Comparison of ENCODE assay signal across 18 cellular contexts in the genomic region with DNA sequence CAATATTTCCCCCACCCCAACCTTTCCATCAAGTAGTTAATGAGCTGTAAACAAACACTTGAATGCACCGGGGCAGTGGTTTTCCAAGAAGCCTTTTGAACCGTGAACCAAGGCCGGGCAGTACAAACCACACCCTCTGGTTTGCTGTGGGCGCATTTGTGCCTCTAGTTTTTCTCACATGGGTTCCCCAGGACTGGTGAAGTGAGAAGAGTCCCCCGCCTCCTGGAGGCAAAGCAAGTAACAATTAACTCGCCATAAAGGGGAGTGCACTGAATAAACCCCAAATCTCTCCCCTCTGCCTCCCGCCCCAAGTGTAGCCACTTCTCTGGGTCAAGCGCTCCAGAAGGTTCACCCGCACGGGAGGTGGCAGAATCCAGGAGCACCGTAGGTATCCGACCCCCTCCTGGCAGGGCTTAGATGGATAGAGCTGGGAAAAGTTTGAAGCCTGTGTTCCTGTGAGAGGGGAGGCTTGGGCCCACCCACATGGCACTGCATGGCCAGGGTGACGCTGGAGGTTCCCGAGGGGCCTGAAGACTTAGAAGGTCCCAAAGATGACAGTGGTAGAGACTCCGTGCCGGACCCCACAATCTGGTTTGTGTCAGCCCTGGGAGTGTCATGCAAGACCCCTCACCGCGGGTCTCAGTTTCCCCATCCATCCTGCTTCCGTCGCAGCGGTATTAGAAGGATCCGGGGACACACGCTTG.
DNase-seq lines count a peak whose midpoint lies in the region; FAIRE-seq and TF ChIP-seq lines count a peak whose summit lies in the region.
"Had no signal": no experiment of that assay in that cellular context is flagged by ENCODE, and none has a peak within 500 bp of the region (broad histone marks: within the 10 kb centered on the region; RNA-seq: fewer than 3 reads in every experiment).

No MANE protein-coding gene starts in this region.

- H3K27ac ChIP-seq in H1 (ENCODE audit: low read depth, low read length) (no peak overlapping the region), neuronal stem cell (replicated peaks; ENCODE audit: low read length) (no peak overlapping the region), tibial nerve (no peak overlapping the region)
- H3K27ac ChIP-seq: epithelial cell of prostate, gastrocnemius medialis, HL-60, RWPE1, sigmoid colon, suprapubic skin had no signal

- H3K4me3 ChIP-seq in H1 (ENCODE audit: extremely low read depth in 1 of 4, insufficient read depth in 2 of 4, low read depth in 3 of 4, low read length in 4 of 4) (peak overlapping the region in 3 of 4 experiments; percentile 29 to 59 (median 30); a peak in 2 of 8 replicates), neuronal stem cell (ENCODE audit: low read length in 2 of 2) (no peak overlapping the region), tibial nerve (peak overlapping the region in 1 of 4 donors; percentile 28)
- H3K4me3 ChIP-seq: K562 had no signal

- TF ChIP-seq RAD21 in H1 (IDR thresholded peaks at IDR 0.05 in 1 of 2, conservative IDR thresholded peaks at IDR 0.05 in 1 of 2; ENCODE audit: low read depth in 2 of 2, low read length in 2 of 2) = no peak

- H2AFZ ChIP-seq in H1 (ENCODE audit: low read length) (no peak overlapping the region; the same call in 1 of the 2 replicates), neuronal stem cell (ENCODE audit: low read length) (peak overlapping the region; percentile 91)

- no peak overlapping the region for H3K27ac Mint-ChIP-seq in endothelial cell (ENCODE audit: unreplicated experiment)

- TF ChIP-seq POLR2A in H1 (IDR thresholded peaks at IDR 0.05; ENCODE audit: control extremely low read depth in 1 of 2, low read depth in 2 of 2, low read length in 2 of 2) (no peak), tibial nerve (IDR thresholded peaks at IDR 0.05) (no peak)

- H2BK15ac ChIP-seq in H1 (ENCODE audit: low read length) (no peak overlapping the region), neuronal stem cell (ENCODE audit: low read length) (peak overlapping the region; percentile 2)

- no peak overlapping the region for H3K4me3 Mint-ChIP-seq in endothelial cell (ENCODE audit: unreplicated experiment)

- H3K36me3 ChIP-seq in H1 (ENCODE audit: control insufficient read depth in 2 of 4, insufficient read depth in 4 of 4, low read length in 3 of 4) (no peaks in the 10 kb centered on the region), neuronal stem cell (replicated peaks in 1 of 2; ENCODE audit: control insufficient read depth in 2 of 2, insufficient read depth in 2 of 2, low read length in 2 of 2) (no peaks in the 10 kb centered on the region), tibial nerve (no peaks in the 10 kb centered on the region)
- H3K36me3 ChIP-seq: gastrocnemius medialis, sigmoid colon, suprapubic skin had no signal

- H3K9me3 Mint-ChIP-seq in endothelial cell (ENCODE audit: unreplicated experiment) = no peaks in the 10 kb centered on the region

- CTCF ChIA-PET in H1 (lab: Charles Lee; ENCODE audit: partially characterized antibody) = interaction anchor here (0.6 to 7.8 kb wide), 62 partner anchors 8 to 699 kb away, joined by 3 to 58 read pairs (median 4); no protein-coding TSS in a partner anchor

- H2BK20ac ChIP-seq in H1 (ENCODE audit: low read length) = no peak overlapping the region

- no peak overlapping the region for H3K18ac ChIP-seq in H1 (ENCODE audit: extremely low read depth, low read length)
- peak overlapping the region; percentile 53 for H3K18ac ChIP-seq in neuronal stem cell (ENCODE audit: low read length)

- H3K23ac ChIP-seq in H1 (ENCODE audit: insufficient read length) (no peak overlapping the region), neuronal stem cell (ENCODE audit: low read depth, low read length, poor library complexity) (no peak overlapping the region)

- no peaks in the 10 kb centered on the region for H3K36me3 Mint-ChIP-seq in endothelial cell (ENCODE audit: low read depth, unreplicated experiment)

- no peaks in the 10 kb centered on the region for H3K9me3 ChIP-seq in H1 (ENCODE audit: insufficient read depth in 2 of 2, low read depth in 1 of 2, low read length in 1 of 2)
- no peaks in the 10 kb centered on the region for H3K9me3 ChIP-seq in neuronal stem cell (replicated peaks in 1 of 2; ENCODE audit: control insufficient read depth in 2 of 2, insufficient read depth in 1 of 2, low read depth in 1 of 2, low read length in 2 of 2)
- no peaks in the 10 kb centered on the region for H3K9me3 ChIP-seq in tibial nerve
- H3K9me3 ChIP-seq: gastrocnemius medialis, sigmoid colon, suprapubic skin had no signal

- H4K20me1 ChIP-seq in H1 (replicated peaks in 1 of 2; ENCODE audit: control insufficient read depth in 1 of 2, insufficient read depth in 2 of 2, low read length in 2 of 2) = no peaks in the 10 kb centered on the region

- H3K79me1 ChIP-seq in H1 (ENCODE audit: low read depth, low read length) (no peaks in the 10 kb centered on the region), neuronal stem cell (ENCODE audit: low read depth, low read length) (no peaks in the 10 kb centered on the region)

- no peak for FAIRE-seq in H1 (lab: Jason Lieb, UNC)
- FAIRE-seq: K562 had no signal

- H3K56ac ChIP-seq in H1 (replicated peaks; ENCODE audit: insufficient read length, low read depth, low read length) = no peak overlapping the region

- H2AK5ac ChIP-seq in H1 (ENCODE audit: low read depth, low read length) (no peak overlapping the region), neuronal stem cell (ENCODE audit: low read depth, low read length) (peak overlapping the region; percentile 64)

- H4K8ac ChIP-seq in H1 (ENCODE audit: extremely low read depth, insufficient read depth, low read length) (no peak overlapping the region), neuronal stem cell (ENCODE audit: low read depth, low read length) (no peak overlapping the region)

- H3K23me2 ChIP-seq in H1 (ENCODE audit: low read depth, low read length) = peaks cover 2% of the 10 kb centered on the region; the same call in 1 of the 2 replicates

- no peaks in the 10 kb centered on the region for H3K4me1 Mint-ChIP-seq in endothelial cell (ENCODE audit: unreplicated experiment)

- H4K91ac ChIP-seq in H1 (replicated peaks; ENCODE audit: insufficient read length, low read length) (no peak overlapping the region), neuronal stem cell (ENCODE audit: low read depth, low read length, poor library complexity) (no peak overlapping the region)

- WGBS in H1 (ENCODE audit: extremely low coverage in 1 of 2, insufficient coverage in 1 of 2, insufficient read length in 1 of 2, insufficient replicate concordance in 2 of 2, low coverage in 1 of 2, low lambda C conversion rate in 2 of 2, missing lambda C conversion rate in 1 of 2), 2 experiments = 76% methylated on average over 21 of the region's 23 CpGs; no CpG with 5 or more reads in 1 of the 2 experiments
- no CpG with 5 or more reads among the region's 23 CpGs for WGBS in neuronal stem cell (ENCODE audit: extremely low coverage in 2 of 2, insufficient read length in 2 of 2, insufficient replicate concordance in 1 of 2), 2 donors
- 72 to 77% methylated on average over 22 to 23 of the region's 23 CpGs for WGBS in tibial nerve, 2 donors

- H3K4me2 ChIP-seq in H1 (ENCODE audit: insufficient read depth in 1 of 2, low read depth in 2 of 2, low read length in 2 of 2) (peak overlapping the region in 1 of 2 experiments; percentile 65; a peak in 1 of 4 replicates), neuronal stem cell (ENCODE audit: insufficient read depth, low read length, poor library complexity, severe bottlenecking) (no peak overlapping the region)

- no peaks in the 10 kb centered on the region for H3K4me1 ChIP-seq in H1 (replicated peaks in 1 of 4; ENCODE audit: control insufficient read depth in 3 of 4, insufficient read depth in 4 of 4, low read length in 3 of 4)
- H3K4me1 ChIP-seq in neuronal stem cell (ENCODE audit: control insufficient read depth in 2 of 2, insufficient read depth in 1 of 2, low read depth in 1 of 2, low read length in 2 of 2) = peaks cover 0 to 2% of the 10 kb centered on the region in 2 donors
- peaks cover 0 to 10% (median 2%) of the 10 kb centered on the region in 4 donors for H3K4me1 ChIP-seq in tibial nerve

- POLR2A ChIA-PET in H1 (lab: Charles Lee; ENCODE audit: partially characterized antibody) = no interaction called here

- H3K14ac ChIP-seq in H1 (ENCODE audit: insufficient read length) (no peak overlapping the region), neuronal stem cell (ENCODE audit: low read length) (no peak overlapping the region)

- H3K79me2 ChIP-seq in H1 (ENCODE audit: control insufficient read depth in 1 of 2, insufficient read depth in 2 of 2, low read length in 2 of 2) = no peaks in the 10 kb centered on the region

- no peak for TF ChIP-seq EP300 in H1 (IDR thresholded peaks at IDR 0.05; ENCODE audit: borderline replicate concordance in 1 of 2, low read depth in 2 of 2, low read length in 2 of 2)
- no peak for TF ChIP-seq EP300 in tibial nerve (IDR thresholded peaks at IDR 0.05)

- no peak overlapping the region for H2BK5ac ChIP-seq in H1 (ENCODE audit: low read depth, low read length)
- no peak overlapping the region for H2BK5ac ChIP-seq in neuronal stem cell (ENCODE audit: low read length)

- H3K27me3 ChIP-seq in H1 (replicated peaks in 1 of 4; ENCODE audit: control insufficient read depth in 3 of 4, extremely low read depth in 1 of 4, insufficient read depth in 3 of 4, low read length in 3 of 4) = peaks cover 0 to 9% (median 3%) of the 10 kb centered on the region in 4 experiments; a peak in 5 of 7 replicates
- peaks cover 0 to 15% (median 6%) of the 10 kb centered on the region in 3 experiments for H3K27me3 ChIP-seq in neuronal stem cell (ENCODE audit: control insufficient read depth in 3 of 3, insufficient read depth in 3 of 3, low read depth in 1 of 3, low read length in 3 of 3)
- H3K27me3 ChIP-seq in tibial nerve = peaks cover 0 to 10% of the 10 kb centered on the region in 2 donors
- H3K27me3 ChIP-seq: sigmoid colon had no signal

- TF ChIP-seq CTCF in H1 (IDR thresholded peaks at IDR 0.05; ENCODE audit: control extremely low read depth in 1 of 3, insufficient read depth in 1 of 3, low read depth in 1 of 3, low read length in 3 of 3) (no peak), endothelial cell (IDR thresholded peaks at IDR 0.05; ENCODE audit: unreplicated experiment) (no peak), tibial nerve (IDR thresholded peaks at IDR 0.05) (no peak)

- H2BK120ac ChIP-seq in H1 (replicated peaks; ENCODE audit: low read depth, low read length) (no peak overlapping the region), neuronal stem cell (ENCODE audit: low read depth, low read length) (no peak overlapping the region)

- H3K9ac ChIP-seq in H1 (replicated peaks in 1 of 4; ENCODE audit: extremely low read depth in 1 of 4, low read depth in 3 of 4, low read length in 3 of 4) (no peak overlapping the region), neuronal stem cell (ENCODE audit: low read depth, low read length, poor library complexity) (no peak overlapping the region)

- H2BK12ac ChIP-seq in H1 (ENCODE audit: low read depth, low read length) (no peak overlapping the region), neuronal stem cell (ENCODE audit: low read length) (no peak overlapping the region)

- DNase-seq in AG20443 (ENCODE audit: low spot score) (peak; percentile 6), D341Med (ENCODE audit: low spot score) (peak; percentile 39), H1 (ENCODE audit: low read depth in 1 of 2, low spot score in 2 of 2) (no peak), neuronal stem cell (ENCODE audit: low spot score) (no peak), endothelial cell (ENCODE audit: low spot score) (no peak), NCI-H187 treated with DMSO at 0.1 percent for 48 hours (lab: John Stamatoyannopoulos, UW) (no peak), tibial nerve (ENCODE audit: low spot score in 2 of 2) (no peak)
- DNase-seq: activated CD8-positive, alpha-beta memory T cell treated with anti-CD3 and anti-CD28 coated beads for 24 hours; cortex of kidney; DMS79; NK-92 treated with Interleukin-12 subunit alpha and Interleukin-12 subunit beta, amount 100 ng/mL, for 24 hours had no signal

- H3K27me3 Mint-ChIP-seq in endothelial cell (ENCODE audit: unreplicated experiment) = peaks cover 4% of the 10 kb centered on the region

- no peak overlapping the region for H4K5ac ChIP-seq in H1 (ENCODE audit: insufficient read length, low read depth, low read length)

- no peak overlapping the region for H3K4ac ChIP-seq in H1 (replicated peaks; ENCODE audit: insufficient read length, low read depth, low read length)
- H3K4ac ChIP-seq in neuronal stem cell (ENCODE audit: low read length) = no peak overlapping the region

Comparison
In these comparisons a context has a peak if more than half of its experiments do, and no peak if none do; other contexts are left out.
1. DNase-seq: peak in AG20443 (single experiment) and D341Med (single experiment); none in H1 (0 of 2), neuronal stem cell (single experiment), endothelial cell (single experiment), NCI-H187 treated with DMSO at 0.1 percent for 48 hours (single experiment) and tibial nerve (0 of 2).
2. H3K4me3 ChIP-seq: peak in H1 (3 of 4); none in neuronal stem cell (0 of 2).